In genomic region chr5:153153086-153153485, GRCh38 we compare ENCODE assay signal across 20 cellular contexts.
A peak's percentile ranks its signal among the peaks of the same experiment; 100 is the strongest.
DNase-seq lines count a peak whose midpoint lies in the region; ATAC-seq, FAIRE-seq and TF ChIP-seq lines count a peak whose summit lies in the region.
"Had no signal": no experiment of that assay in that cellular context is flagged by ENCODE, and none has a peak within 500 bp of the region (broad histone marks: within the 10 kb centered on the region; RNA-seq: fewer than 3 reads in every experiment).

No MANE protein-coding gene starts in this region.

- no peaks in the 10 kb centered on the region for H3K9me3 ChIP-seq in keratinocyte (ENCODE audit: control insufficient read depth, low read depth, low read length)
- H3K9me3 ChIP-seq in colonic mucosa: no peaks in the 10 kb centered on the region

- no peak overlapping the region for H3K27ac Mint-ChIP-seq in HFFc6
- H3K27ac Mint-ChIP-seq: activated B cell treated with CpG ODN at 0.5 μM for 24 hours; activated CD8-positive, alpha-beta T cell treated with anti-CD3 and anti-CD28 coated beads for 36 hours; activated naive CD4-positive, alpha-beta T cell treated with anti-CD3 and anti-CD28 coated beads, Interleukin-2, amount 10 ng/mL, durations not matched to agents 7 days and 5 days had no signal

- no peaks in the 10 kb centered on the region; the same call in 1 of the 2 replicates for H3K9me3 Mint-ChIP-seq in HFFc6

- no peak overlapping the region for H2AFZ ChIP-seq in keratinocyte (ENCODE audit: control insufficient read depth, low read length)

- no peaks in the 10 kb centered on the region for H3K9me1 ChIP-seq in keratinocyte (ENCODE audit: control insufficient read depth, extremely low read depth, insufficient read depth, low read length)

- no peak overlapping the region for H3K4me3 ChIP-seq in AG09309 (ENCODE audit: control insufficient read depth, low read depth, low read length)
- H3K4me3 ChIP-seq in keratinocyte (ENCODE audit: control insufficient read depth in 2 of 3, extremely low read depth in 1 of 3, insufficient read depth in 2 of 3, low read depth in 1 of 3, low read length in 3 of 3): no peak overlapping the region
- no peak overlapping the region for H3K4me3 ChIP-seq in colonic mucosa
- H3K4me3 ChIP-seq: gastroesophageal sphincter had no signal

- H3K79me2 ChIP-seq in keratinocyte (ENCODE audit: control insufficient read depth, insufficient read depth, low read length): no peaks in the 10 kb centered on the region

- intact Hi-C loops in colonic mucosa (cut with DNase I): no loop called here

- no peak for TF ChIP-seq CTCF in AG09309 (IDR thresholded peaks at IDR 0.05; ENCODE audit: control insufficient read depth, insufficient read depth, low read depth, low read length, missing control alignments)
- no peak for TF ChIP-seq CTCF in HFFc6 (IDR thresholded peaks at IDR 0.05)
- no peak for TF ChIP-seq CTCF in keratinocyte (optimal IDR thresholded peaks at IDR 0.05 in 1 of 3, IDR thresholded peaks at IDR 0.05 in 1 of 3, conservative IDR thresholded peaks at IDR 0.05 in 1 of 3; ENCODE audit: extremely low read depth in 1 of 3, insufficient read depth in 2 of 3, low read length in 3 of 3)
- TF ChIP-seq CTCF in colonic mucosa (IDR thresholded peaks at IDR 0.05): no peak

- FAIRE-seq in keratinocyte (lab: Jason Lieb, UNC): peak; percentile 41
- FAIRE-seq: endometrium, H54 had no signal

- H3K27ac ChIP-seq in keratinocyte (ENCODE audit: control insufficient read depth, insufficient read depth, low read length) (no peak overlapping the region), colonic mucosa (no peak overlapping the region)
- H3K27ac ChIP-seq: gastroesophageal sphincter had no signal

- H4K20me1 ChIP-seq in keratinocyte (ENCODE audit: control insufficient read depth, extremely low read depth, insufficient read depth, low read length): no peaks in the 10 kb centered on the region

- peaks cover 2% of the 10 kb centered on the region; the same call in 1 of the 2 replicates for H3K27me3 Mint-ChIP-seq in HFFc6 (ENCODE audit: insufficient read depth)
- H3K27me3 Mint-ChIP-seq: activated B cell treated with CpG ODN at 0.5 μM for 24 hours; activated CD8-positive, alpha-beta T cell treated with anti-CD3 and anti-CD28 coated beads for 36 hours; activated naive CD4-positive, alpha-beta T cell treated with anti-CD3 and anti-CD28 coated beads, Interleukin-2, amount 10 ng/mL, durations not matched to agents 7 days and 5 days had no signal

- peak overlapping the region; percentile 25 for H3K4me2 ChIP-seq in keratinocyte (ENCODE audit: control insufficient read depth, extremely low read depth, insufficient read depth, low read depth, low read length)

- H3K36me3 Mint-ChIP-seq in HFFc6 (ENCODE audit: low read depth): no peaks in the 10 kb centered on the region
- H3K36me3 Mint-ChIP-seq: activated naive CD4-positive, alpha-beta T cell treated with anti-CD3 and anti-CD28 coated beads, Interleukin-2, amount 10 ng/mL, durations not matched to agents 7 days and 5 days had no signal

- no peaks in the 10 kb centered on the region for H3K27me3 ChIP-seq in keratinocyte (ENCODE audit: control insufficient read depth, extremely low read depth, insufficient read depth, low read length)
- H3K27me3 ChIP-seq in colonic mucosa: no peaks in the 10 kb centered on the region
- H3K27me3 ChIP-seq: gastroesophageal sphincter had no signal

- H3K4me1 ChIP-seq in keratinocyte (ENCODE audit: control insufficient read depth, extremely low read depth, insufficient read depth, low read length) (peaks cover 16% of the 10 kb centered on the region), colonic mucosa (no peaks in the 10 kb centered on the region)
- H3K4me1 ChIP-seq: gastroesophageal sphincter had no signal

- no peaks in the 10 kb centered on the region for H3K36me3 ChIP-seq in keratinocyte (ENCODE audit: control insufficient read depth in 2 of 2, extremely low read depth in 1 of 2, insufficient read depth in 2 of 2, low read length in 2 of 2)
- H3K36me3 ChIP-seq in colonic mucosa: no peaks in the 10 kb centered on the region
- H3K36me3 ChIP-seq: gastroesophageal sphincter had no signal

- dilution Hi-C loops in keratinocyte (cut with MboI; ENCODE audit: extremely low pct_ligation_motif_present, low sequenced_read_pairs): no loop called here

- peak; percentile 17 for DNase-seq in AG09309 (ENCODE audit: low read depth)
- DNase-seq in HFFc6: peak; percentile 59
- peak; percentile 83 for DNase-seq in astrocyte of the hippocampus (ENCODE audit: low read depth, low spot score)
- DNase-seq in keratinocyte (ENCODE audit: low read depth, low spot score): no peak
- DNase-seq in activated T-cell treated with anti-CD3 and anti-CD28 coated beads for 4 hours: no peak
- DNase-seq in colonic mucosa: no peak
- no peak for DNase-seq in Ammon's horn (ENCODE audit: low spot score)
- DNase-seq: activated B cell treated with CpG ODN at 0.5 μM for 24 hours; activated CD8-positive, alpha-beta T cell treated with anti-CD3 and anti-CD28 coated beads for 36 hours; activated naive CD4-positive, alpha-beta T cell treated with anti-CD3 and anti-CD28 coated beads, Interleukin-2, amount 10 ng/mL, durations not matched to agents 7 days and 5 days; activated T-cell treated with anti-CD3 and anti-CD28 coated beads, Interleukin-2, amount 50 U/mL, for 48 hours; aorta; cortex of kidney; NCI-H1436; NCI-H774 had no signal

- H3K4me1 Mint-ChIP-seq in HFFc6 (ENCODE audit: low read depth): peaks cover 22% of the 10 kb centered on the region; the same call in 1 of the 2 replicates
- H3K4me1 Mint-ChIP-seq: activated B cell treated with CpG ODN at 0.5 μM for 24 hours; activated naive CD4-positive, alpha-beta T cell treated with anti-CD3 and anti-CD28 coated beads, Interleukin-2, amount 10 ng/mL, durations not matched to agents 7 days and 5 days; neural crest cell had no signal

- no peak overlapping the region for H3K4me3 Mint-ChIP-seq in HFFc6
- H3K4me3 Mint-ChIP-seq: activated B cell treated with CpG ODN at 0.5 μM for 24 hours; activated CD8-positive, alpha-beta T cell treated with anti-CD3 and anti-CD28 coated beads for 36 hours; activated naive CD4-positive, alpha-beta T cell treated with anti-CD3 and anti-CD28 coated beads, Interleukin-2, amount 10 ng/mL, durations not matched to agents 7 days and 5 days; neural crest cell had no signal

- H3K9ac ChIP-seq in keratinocyte (ENCODE audit: control insufficient read depth, extremely low read depth, insufficient read depth, low read length) (no peak overlapping the region), colonic mucosa (ENCODE audit: low read depth in 2 of 2, low read length in 2 of 2) (no peak overlapping the region)

- no peak for ATAC-seq in GM21737 (IDR thresholded peaks at IDR 0.05; ENCODE audit: unreplicated experiment)
- ATAC-seq: activated CD8-positive, alpha-beta T cell treated with anti-CD3 and anti-CD28 coated beads for 36 hours; gastroesophageal sphincter had no signal

Comparison
In these comparisons a context has a peak if more than half of its experiments do, and no peak if none do; other contexts are left out.
1. DNase-seq: peak in AG09309 (single experiment), HFFc6 (single experiment) and astrocyte of the hippocampus (single experiment); none in keratinocyte (single experiment), activated T-cell treated with anti-CD3 and anti-CD28 coated beads for 4 hours (single experiment), colonic mucosa (single experiment) and Ammon's horn (single experiment).